In the genomic region with DNA sequence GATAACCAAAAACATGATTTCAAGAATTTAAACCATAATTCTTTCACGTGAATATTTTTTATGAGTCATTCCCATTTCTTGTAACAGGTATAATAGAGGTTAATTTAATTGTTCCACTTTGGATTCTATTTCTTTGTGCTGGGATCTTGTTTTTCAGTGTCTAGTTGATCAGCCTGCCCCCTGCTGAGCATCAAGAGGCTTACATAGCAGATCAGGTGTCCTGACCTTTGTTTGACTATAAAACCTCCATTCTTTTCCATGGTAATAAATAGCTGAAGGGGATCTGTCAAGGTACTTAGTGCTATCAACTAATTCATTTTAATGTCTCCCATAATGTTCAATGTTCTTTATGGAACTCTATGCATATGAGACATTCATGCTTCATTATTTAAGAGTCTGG, we compare ENCODE assay signal across 9 cellular contexts. TPM values are rescaled to one million over a fixed set of nuclear protein-coding genes. Genes with fewer than 3 reads are reported as not detected.
DNase-seq lines count a peak whose midpoint lies in the region; ATAC-seq and TF ChIP-seq lines count a peak whose summit lies in the region.
"Had no signal": no experiment of that assay in that cellular context is flagged by ENCODE, and none has a peak within 500 bp of the region (broad histone marks: within the 10 kb centered on the region; RNA-seq: fewer than 3 reads in every experiment).

No MANE protein-coding gene starts in this region.

- peaks cover 0 to 5% (median 0%) of the 10 kb centered on the region in 4 donors for H3K4me1 ChIP-seq in esophagus muscularis mucosa

- H3K36me3 ChIP-seq in esophagus muscularis mucosa: no peaks in the 10 kb centered on the region

- TF ChIP-seq POLR2A in erythroblast (IDR thresholded peaks at IDR 0.05; ENCODE audit: low read length) (no peak), esophagus muscularis mucosa (IDR thresholded peaks at IDR 0.05; ENCODE audit: low read depth) (no peak)

- 74% methylated on average over 1 of the region's 1 CpG for WGBS in esophagus muscularis mucosa

- no peaks in the 10 kb centered on the region for H3K27me3 ChIP-seq in esophagus muscularis mucosa

- H3K9me3 ChIP-seq in esophagus muscularis mucosa: no peaks in the 10 kb centered on the region

- TF ChIP-seq EP300 in esophagus muscularis mucosa (IDR thresholded peaks at IDR 0.05): no peak

- H3K27ac ChIP-seq in esophagus muscularis mucosa (replicated peaks in 1 of 4): no peak overlapping the region

- ATAC-seq in GM19455 (IDR thresholded peaks at IDR 0.05; ENCODE audit: unreplicated experiment): no peak

- DNase-seq in A172 (ENCODE audit: low spot score) (peak; percentile 11), GM12865 (ENCODE audit: low read depth) (peak; percentile 59), NCI-H774 (lab: John Stamatoyannopoulos, UW) (peak; percentile 45), erythroblast (lab: John Stamatoyannopoulos, UW) (peak; percentile 41 to 56), superior temporal gyrus (ENCODE audit: extremely low spot score) (peak; percentile 25), esophagus muscularis mucosa (ENCODE audit: extremely low spot score) (no peak)
- DNase-seq in stimulated activated CD8-positive, alpha-beta memory T cell treated with anti-CD3 and anti-CD28 coated beads, Interleukin-4, amount 100 ng/mL, for 48 hours: no peak

- TF ChIP-seq CTCF in GM12865 (IDR thresholded peaks at IDR 0.05; ENCODE audit: insufficient read depth, low read depth, low read length, missing control alignments) (peak; percentile 40), esophagus muscularis mucosa (IDR thresholded peaks at IDR 0.05) (peak in 1 of 3 experiments; percentile 22)

- no peak overlapping the region for H3K4me3 ChIP-seq in GM12865 (ENCODE audit: low read depth, low read length)
- no peak overlapping the region for H3K4me3 ChIP-seq in esophagus muscularis mucosa

- intact Hi-C loops in esophagus muscularis mucosa (cut with DNase I): no loop called here

RNA-seq across cellular contexts. Expression of a gene that starts 4.9 kb away (rescaled TPM):
- 0.79 and 2.4 TPM in 2 replicates for total RNA-seq in A172 (2014; rRNA removed; shearing (Covaris generic))
- total RNA-seq in esophagus muscularis mucosa: under 1 TPM in 3 of 4 donors, not detected in 1; 0.17 to 0.29 (median 0.26) TPM
- total RNA-seq: activated naive CD4-positive, alpha-beta T cell treated with anti-CD3 and anti-CD28 coated beads, Interleukin-2, amount 50 U/mL, for 72 hours had no signal

RNA-seq across cellular contexts. Expression of a gene that starts 41.2 kb away (rescaled TPM):
- 16.8 and 18.6 TPM in 2 replicates for total RNA-seq in A172 (2014; rRNA removed; shearing (Covaris generic))
- total RNA-seq in esophagus muscularis mucosa: 1 to 10 TPM; 4.9 to 9.1 (median 7.8) TPM

Comparison
In these comparisons a context has a peak if more than half of its experiments do, and no peak if none do; other contexts are left out.
1. DNase-seq: peak in A172 (single experiment), GM12865 (single experiment), NCI-H774 (single experiment), erythroblast (2 of 2) and superior temporal gyrus (single experiment); none in esophagus muscularis mucosa (single experiment) and stimulated activated CD8-positive, alpha-beta memory T cell treated with anti-CD3 and anti-CD28 coated beads, Interleukin-4, amount 100 ng/mL, for 48 hours (single experiment).